Comparison of ENCODE assay signal across 34 cellular contexts in genomic region chr15:69190504-69190903, GRCh38.
"Had no signal": no experiment of that assay in that cellular context is flagged by ENCODE, and none has a peak within 500 bp of the region (broad histone marks: within the 10 kb centered on the region; RNA-seq: fewer than 3 reads in every experiment).

No MANE protein-coding gene starts in this region.

- DNase-seq: activated B cell treated with CpG ODN at 0.5 μM for 24 hours; activated CD4-positive, alpha-beta memory T cell treated with anti-CD3 and anti-CD28 coated beads for 36 hours; activated CD4-positive, alpha-beta T cell treated with anti-CD3 and anti-CD28 coated beads for 4 hours; activated CD4-positive, alpha-beta T cell treated with anti-CD3 and anti-CD28 coated beads, Interleukin-2, amount 10 ng/mL, durations not matched to agents 24 days and 14 days; activated CD4-positive, alpha-beta T cell treated with anti-CD3 and anti-CD28 coated beads, Interleukin-2, amount 50 U/mL, for 1 hour; activated CD4-positive, alpha-beta T cell treated with anti-CD3 and anti-CD28 coated beads, Interleukin-2, amount 50 U/mL, for 4 hours; activated CD4-positive, CD25-positive, alpha-beta regulatory T cell treated with anti-CD3 and anti-CD28 coated beads, Interleukin-2, amount 50 U/mL, for 72 hours; activated CD8-positive, alpha-beta memory T cell treated with anti-CD3 and anti-CD28 coated beads, Interleukin-2, amount 50 U/mL, for 4 hours; activated CD8-positive, alpha-beta T cell treated with anti-CD3 and anti-CD28 coated beads for 36 hours; activated effector memory CD4-positive, alpha-beta T cell treated with anti-CD3 and anti-CD28 coated beads, Interleukin-2, amount 50 U/mL, for 16 hours; activated gamma-delta T cell treated with Interleukin-2 at 50 U/mL for 16 hours; activated naive CD4-positive, alpha-beta T cell; activated naive CD4-positive, alpha-beta T cell treated with anti-CD3 and anti-CD28 coated beads for 36 hours; activated naive CD4-positive, alpha-beta T cell treated with anti-CD3 and anti-CD28 coated beads, Interleukin-2, amount 50 U/mL, for 16 hours; activated naive CD8-positive, alpha-beta T cell treated with anti-CD3 and anti-CD28 coated beads for 36 hours; activated T-cell treated with anti-CD3 and anti-CD28 coated beads for 4 hours; activated T-cell treated with anti-CD3 and anti-CD28 coated beads, Interleukin-2, amount 50 U/mL, for 1 hour; activated T-cell treated with anti-CD3 and anti-CD28 coated beads, Interleukin-2, amount 50 U/mL, for 4 hours; activated T-cell treated with anti-CD3 and anti-CD28 coated beads, Interleukin-2, amount 50 U/mL, for 72 hours; adrenal gland; amniotic stem cell; aorta; body of pancreas; brain microvascular endothelial cell; central memory CD4-positive, alpha-beta T cell; T-helper 2 cell; T-helper 9 cell had no signal

- H3K4me1 ChIP-seq: breast epithelium had no signal

- H3K9me3 ChIP-seq: adrenal gland, body of pancreas had no signal

- ATAC-seq: activated CD8-positive, alpha-beta T cell treated with anti-CD3 and anti-CD28 coated beads for 36 hours; activated naive CD4-positive, alpha-beta T cell treated with anti-CD3 and anti-CD28 coated beads, Interleukin-2, amount 50 U/mL, for 72 hours; activated T-cell treated with anti-CD3 and anti-CD28 coated beads, Interleukin-2, amount 50 U/mL, for 4 hours; activated T-cell treated with anti-CD3 and anti-CD28 coated beads, Interleukin-2, amount 50 U/mL, for 72 hours; activated T-helper 17 cell treated with anti-CD3 and anti-CD28 coated beads, Interleukin-2, amount 50 U/mL, for 72 hours; body of pancreas had no signal

- H3K27ac ChIP-seq: adrenal gland, body of pancreas, brain microvascular endothelial cell, breast epithelium, VCaP had no signal

- H3K4me3 Mint-ChIP-seq: activated B cell treated with CpG ODN at 0.5 μM for 24 hours; activated CD4-positive, alpha-beta memory T cell treated with anti-CD3 and anti-CD28 coated beads for 36 hours; activated CD4-positive, alpha-beta T cell treated with anti-CD3 and anti-CD28 coated beads, Interleukin-2, amount 10 ng/mL, durations not matched to agents 24 days and 14 days; activated CD8-positive, alpha-beta T cell treated with anti-CD3 and anti-CD28 coated beads for 36 hours; activated naive CD4-positive, alpha-beta T cell treated with anti-CD3 and anti-CD28 coated beads for 36 hours; activated naive CD8-positive, alpha-beta T cell treated with anti-CD3 and anti-CD28 coated beads for 36 hours; activated T-cell treated with anti-CD3 and anti-CD28 coated beads, Interleukin-2, amount 50 U/mL, for 4 hours; activated T-cell treated with anti-CD3 and anti-CD28 coated beads, Interleukin-2, amount 50 U/mL, for 72 hours; activated T-helper 1 cell treated with anti-CD3 and anti-CD28 coated beads, Interleukin-12 subunit alpha, Interleukin-12 subunit beta, Interleukin-2, Interleukin-4 antibody, amounts not matched to agents 30 ng/mL and 10 ng/mL and 1 ng/mL, durations not matched to agents 14 hours and 24 hours and 36 hours; activated T-helper 17 cell treated with anti-CD3 and anti-CD28 coated beads, Interleukin-2, amount 50 U/mL, for 72 hours; T-helper 1 cell treated with Interleukin-12 subunit alpha and Interleukin-12 subunit beta and Interleukin-4 antibody, amounts not matched to agents 30 μg/mL and 1 μg/mL, for 36 hours; T-helper 2 cell treated with Interferon-gamma antibody and Interleukin-4, amounts not matched to agents 5 μg/mL and 100 μg/mL, for 36 hours had no signal

- H3K36me3 ChIP-seq: adrenal gland, brain microvascular endothelial cell, breast epithelium had no signal

- H3K9me3 Mint-ChIP-seq: activated CD4-positive, alpha-beta T cell treated with anti-CD3 and anti-CD28 coated beads, Interleukin-2, amount 10 ng/mL, durations not matched to agents 24 days and 14 days; activated T-helper 1 cell treated with anti-CD3 and anti-CD28 coated beads, Interleukin-12 subunit alpha, Interleukin-12 subunit beta, Interleukin-2, Interleukin-4 antibody, amounts not matched to agents 30 ng/mL and 10 ng/mL and 1 ng/mL, durations not matched to agents 14 hours and 24 hours and 36 hours; T-helper 1 cell treated with Interleukin-12 subunit alpha and Interleukin-12 subunit beta and Interleukin-4 antibody, amounts not matched to agents 30 μg/mL and 1 μg/mL, for 36 hours; T-helper 2 cell treated with Interferon-gamma antibody and Interleukin-4, amounts not matched to agents 5 μg/mL and 100 μg/mL, for 36 hours had no signal

- H3K4me3 ChIP-seq: adrenal gland, body of pancreas, breast epithelium had no signal

- H3K27me3 Mint-ChIP-seq: activated B cell treated with CpG ODN at 0.5 μM for 24 hours; activated CD4-positive, alpha-beta memory T cell treated with anti-CD3 and anti-CD28 coated beads for 36 hours; activated CD8-positive, alpha-beta T cell treated with anti-CD3 and anti-CD28 coated beads for 36 hours; activated naive CD8-positive, alpha-beta T cell treated with anti-CD3 and anti-CD28 coated beads for 36 hours; activated T-helper 17 cell treated with anti-CD3 and anti-CD28 coated beads, Interleukin-2, amount 50 U/mL, for 72 hours had no signal

- H3K4me1 Mint-ChIP-seq: activated T-helper 17 cell treated with anti-CD3 and anti-CD28 coated beads, Interleukin-2, amount 50 U/mL, for 72 hours had no signal

- H3K27me3 ChIP-seq: adrenal gland, body of pancreas, brain microvascular endothelial cell, breast epithelium had no signal

- H3K27ac Mint-ChIP-seq: activated B cell treated with CpG ODN at 0.5 μM for 24 hours; activated CD4-positive, alpha-beta memory T cell treated with anti-CD3 and anti-CD28 coated beads for 36 hours; activated CD4-positive, alpha-beta T cell treated with anti-CD3 and anti-CD28 coated beads, Interleukin-2, amount 10 ng/mL, durations not matched to agents 24 days and 14 days; activated CD8-positive, alpha-beta T cell treated with anti-CD3 and anti-CD28 coated beads for 36 hours; activated naive CD4-positive, alpha-beta T cell treated with anti-CD3 and anti-CD28 coated beads for 36 hours; activated naive CD4-positive, alpha-beta T cell treated with anti-CD3 and anti-CD28 coated beads, Interleukin-2, amount 50 U/mL, for 72 hours; activated naive CD8-positive, alpha-beta T cell treated with anti-CD3 and anti-CD28 coated beads for 36 hours; activated T-cell treated with anti-CD3 and anti-CD28 coated beads, Interleukin-2, amount 50 U/mL, for 72 hours; activated T-helper 1 cell treated with anti-CD3 and anti-CD28 coated beads, Interleukin-12 subunit alpha, Interleukin-12 subunit beta, Interleukin-2, Interleukin-4 antibody, amounts not matched to agents 30 ng/mL and 10 ng/mL and 1 ng/mL, durations not matched to agents 14 hours and 24 hours and 36 hours; activated T-helper 17 cell treated with anti-CD3 and anti-CD28 coated beads, Interleukin-2, amount 50 U/mL, for 72 hours; T-helper 1 cell treated with Interleukin-12 subunit alpha and Interleukin-12 subunit beta and Interleukin-4 antibody, amounts not matched to agents 30 μg/mL and 1 μg/mL, for 36 hours; T-helper 2 cell treated with Interferon-gamma antibody and Interleukin-4, amounts not matched to agents 5 μg/mL and 100 μg/mL, for 36 hours had no signal
